10 cellular contexts compared by ENCODE assay signal in genomic region chr9:127163409-127163808, GRCh38. TPM values are rescaled to one million over a fixed set of nuclear protein-coding genes. Genes with fewer than 3 reads are reported as not detected.
DNase-seq lines count a peak whose midpoint lies in the region; ATAC-seq, FAIRE-seq and TF ChIP-seq lines count a peak whose summit lies in the region.
"Had no signal": no experiment of that assay in that cellular context is flagged by ENCODE, and none has a peak within 500 bp of the region (broad histone marks: within the 10 kb centered on the region; RNA-seq: fewer than 3 reads in every experiment).

No MANE protein-coding gene starts in this region.

- H3F3A ChIP-seq in SK-N-SH (replicated peaks; ENCODE audit: insufficient read depth) = peaks cover 5% of the 10 kb centered on the region

- H3K9me2 ChIP-seq in SK-N-SH = no peaks in the 10 kb centered on the region

- H3K4me2 ChIP-seq in A549 (peak overlapping the region; percentile 21; the same call in 1 of the 3 replicates), SK-N-SH (peak overlapping the region; percentile 25; the same call in 1 of the 2 replicates)

- TF ChIP-seq RAD21 in A549 (conservative IDR thresholded peaks at IDR 0.05 in 1 of 2, IDR thresholded peaks at IDR 0.05 in 1 of 2) = no peak
- TF ChIP-seq RAD21 in SK-N-SH (IDR thresholded peaks at IDR 0.05; ENCODE audit: low read length) = no peak

- ATAC-seq in A549 (no peak), HG03378 (IDR thresholded peaks at IDR 0.05; ENCODE audit: unreplicated experiment) (no peak), GM19351 (IDR thresholded peaks at IDR 0.05; ENCODE audit: unreplicated experiment) (no peak)

- peak overlapping the region; percentile 63 for H2AFZ ChIP-seq in SK-N-SH (ENCODE audit: low read depth)

- peak overlapping the region; percentile 22; the same call in 1 of the 2 replicates for H3K9ac ChIP-seq in SK-N-SH

- no peak overlapping the region; a peak in 1 of 6 replicates for H3K27ac ChIP-seq in A549
- H3K27ac ChIP-seq in SK-N-SH (ENCODE audit: low read depth in 2 of 2, low read length in 1 of 2) = peak overlapping the region; percentile 62 to 82

- DNase-seq in A549 (ENCODE audit: low read depth in 1 of 2, low spot score in 1 of 2) = peak in 1 of 2 experiments; percentile 34
- peak; percentile 66 for DNase-seq in H4 (ENCODE audit: low spot score)
- no peak for DNase-seq in SK-N-SH
- DNase-seq in fibroblast of villous mesenchyme (ENCODE audit: low read depth) = peak; percentile 79
- no peak for DNase-seq in GM10248 (ENCODE audit: extremely low spot score)
- DNase-seq in HEK293T (ENCODE audit: extremely low spot score) = no peak
- DNase-seq: activated T-cell treated with anti-CD3 and anti-CD28 coated beads, Interleukin-2, amount 50 U/mL, for 72 hours; NCI-H446 treated with DMSO at 0.1 percent for 48 hours had no signal

- TF ChIP-seq CTCF in A549 (IDR thresholded peaks at IDR 0.05) (no peak), SK-N-SH (IDR thresholded peaks at IDR 0.05) (no peak), fibroblast of villous mesenchyme (IDR thresholded peaks at IDR 0.05; ENCODE audit: insufficient read depth, low read depth, low read length) (no peak), GM10248 (IDR thresholded peaks at IDR 0.05; ENCODE audit: control extremely low read depth, extremely low read depth, low read depth, missing control alignments) (no peak)

- 48% methylated on average over 2 of the region's 2 CpGs for WGBS in A549 (ENCODE audit: missing lambda C conversion rate)
- WGBS in SK-N-SH (ENCODE audit: low lambda C conversion rate) = 3% methylated on average over 2 of the region's 2 CpGs

- CTCF ChIA-PET in A549 (lab: Yijun Ruan, JAX) (interaction anchor here (5.4 to 5.6 kb wide), 2 partner anchors 37 to 223 kb away, joined by 22 to 23 read pairs; no protein-coding TSS in a partner anchor), SK-N-SH (lab: Yijun Ruan, JAX) (no interaction called here), GM10248 (lab: Yijun Ruan, JAX) (interaction anchor here (1.7 to 2.7 kb wide), 3 partner anchors 10 to 35 kb away, joined by 4 to 11 read pairs (median 8); no protein-coding TSS in a partner anchor), HEK293T (lab: Yijun Ruan, JAX) (no interaction called here)

- H3K4me3 ChIP-seq in A549 (no peak overlapping the region), SK-N-SH (ENCODE audit: low read depth in 2 of 2, low read length in 1 of 2) (no peak overlapping the region), fibroblast of villous mesenchyme (ENCODE audit: low read depth, low read length) (no peak overlapping the region)

- H3K36me3 ChIP-seq in SK-N-SH (replicated peaks in 1 of 2; ENCODE audit: control insufficient read depth in 1 of 2, insufficient read depth in 2 of 2, low read length in 1 of 2) = no peaks in the 10 kb centered on the region

- H3K9me3 ChIP-seq in A549 (no peaks in the 10 kb centered on the region), SK-N-SH (no peaks in the 10 kb centered on the region)

- H3K27me3 ChIP-seq in SK-N-SH (ENCODE audit: insufficient read depth) = no peaks in the 10 kb centered on the region

- no peaks in the 10 kb centered on the region for H4K20me1 ChIP-seq in SK-N-SH (ENCODE audit: insufficient read depth)

- no peak for FAIRE-seq in A549 (lab: Jason Lieb, UNC)

- no peak for TF ChIP-seq POLR2A in A549 (IDR thresholded peaks at IDR 0.05; ENCODE audit: low read length)

- H3K4me1 ChIP-seq in A549 = peaks cover 30% of the 10 kb centered on the region
- H3K4me1 ChIP-seq in SK-N-SH (ENCODE audit: control insufficient read depth in 1 of 2, insufficient read depth in 2 of 2, low read depth in 1 of 2, low read length in 1 of 2) = peaks cover 35 to 46% of the 10 kb centered on the region in 2 experiments; a peak in 3 of 4 replicates

- TF ChIP-seq EP300 in A549 (IDR thresholded peaks at IDR 0.05) = no peak
- TF ChIP-seq EP300 in SK-N-SH (IDR thresholded peaks at IDR 0.05; ENCODE audit: borderline replicate concordance in 1 of 2, low read depth in 1 of 2, low read length in 1 of 2) = peak; percentile 6 to 57; a peak in 2 of 4 replicates

- POLR2A ChIA-PET in A549 (lab: Yijun Ruan, JAX) (no interaction called here), SK-N-SH (lab: Yijun Ruan, JAX) (no interaction called here), GM10248 (lab: Yijun Ruan, JAX) (no interaction called here), HEK293T (lab: Yijun Ruan, JAX) (no interaction called here)

- H3K79me2 ChIP-seq in SK-N-SH (ENCODE audit: insufficient read depth) = no peaks in the 10 kb centered on the region

TF ChIP-seq in A549, 52 proteins besides CTCF, POLR2A, EP300 and RAD21:
- no peak for TF ChIP-seq RARB (CRISPR knock-in tag; IDR thresholded peaks at IDR 0.05)
- no peak for TF ChIP-seq FOSL2 (IDR thresholded peaks at IDR 0.05)
- TF ChIP-seq FOSL2 (CRISPR knock-in tag; IDR thresholded peaks at IDR 0.05) = peak; percentile 46; the same call in 1 of the 2 replicates

TF ChIP-seq in SK-N-SH, 30 proteins besides CTCF, POLR2A, EP300 and RAD21 (continues in another document):
- peak; percentile 37; the same call in 1 of the 2 replicates for TF ChIP-seq POLR2AphosphoS5 (IDR thresholded peaks at IDR 0.05; ENCODE audit: low read depth, low read length)
- TF ChIP-seq, protein P1, sequence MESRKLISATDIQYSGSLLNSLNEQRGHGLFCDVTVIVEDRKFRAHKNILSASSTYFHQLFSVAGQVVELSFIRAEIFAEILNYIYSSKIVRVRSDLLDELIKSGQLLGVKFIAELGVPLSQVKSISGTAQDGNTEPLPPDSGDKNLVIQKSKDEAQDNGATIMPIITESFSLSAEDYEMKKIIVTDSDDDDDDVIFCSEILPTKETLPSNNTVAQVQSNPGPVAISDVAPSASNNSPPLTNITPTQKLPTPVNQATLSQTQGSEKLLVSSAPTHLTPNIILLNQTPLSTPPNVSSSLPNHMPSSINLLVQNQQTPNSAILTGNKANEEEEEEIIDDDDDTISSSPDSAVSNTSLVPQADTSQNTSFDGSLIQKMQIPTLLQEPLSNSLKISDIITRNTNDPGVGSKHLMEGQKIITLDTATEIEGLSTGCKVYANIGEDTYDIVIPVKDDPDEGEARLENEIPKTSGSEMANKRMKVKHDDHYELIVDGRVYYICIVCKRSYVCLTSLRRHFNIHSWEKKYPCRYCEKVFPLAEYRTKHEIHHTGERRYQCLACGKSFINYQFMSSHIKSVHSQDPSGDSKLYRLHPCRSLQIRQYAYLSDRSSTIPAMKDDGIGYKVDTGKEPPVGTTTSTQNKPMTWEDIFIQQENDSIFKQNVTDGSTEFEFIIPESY (IDR thresholded peaks at IDR 0.05; ENCODE audit: borderline replicate concordance, low read depth) = no peak
- no peak for TF ChIP-seq FOXM1 (IDR thresholded peaks at IDR 0.05; ENCODE audit: low read depth)
- peak; percentile 15; the same call in 1 of the 2 replicates for TF ChIP-seq NFIC (IDR thresholded peaks at IDR 0.05; ENCODE audit: borderline replicate concordance)

TF ChIP-seq in HEK293T, 16 proteins besides CTCF, POLR2A, EP300 and RAD21:
- TF ChIP-seq ARNT (IDR thresholded peaks at IDR 0.05) (no peak), TARDBP (IDR thresholded peaks at IDR 0.05) (no peak), FOXM1 (IDR thresholded peaks at IDR 0.05; ENCODE audit: borderline replicate concordance) (no peak), L3MBTL2 (conservative IDR thresholded peaks at IDR 0.05) (no peak), BHLHE40 (IDR thresholded peaks at IDR 0.05; ENCODE audit: borderline replicate concordance) (no peak), LEF1 (IDR thresholded peaks at IDR 0.05; ENCODE audit: borderline replicate concordance) (no peak), HDGF (IDR thresholded peaks at IDR 0.05; ENCODE audit: borderline replicate concordance) (no peak), NFRKB (IDR thresholded peaks at IDR 0.05) (no peak), FOXK2 (IDR thresholded peaks at IDR 0.05) (no peak), SP1 (IDR thresholded peaks at IDR 0.05) (no peak), CTBP1 (IDR thresholded peaks at IDR 0.05; ENCODE audit: borderline replicate concordance) (no peak), SUZ12 (IDR thresholded peaks at IDR 0.05) (no peak), ZNF384 (IDR thresholded peaks at IDR 0.05) (no peak), FOXA1 (IDR thresholded peaks at IDR 0.05) (no peak)

RNA-seq across cellular contexts. Expression of gene ANGPTL2, which starts 41.0 kb away (rescaled TPM):
- 0.06 and 0.15 TPM in 2 replicates for polyA plus RNA-seq in A549 (2011; rRNA removed)
- 0.01 TPM in 1 of 2 replicates, not detected in the other for polyA plus RNA-seq in A549 (2012; cell fraction: cytosol; rRNA removed)
- 0.02 TPM in 1 of 2 replicates, not detected in the other for polyA plus RNA-seq in A549 (2012; cell fraction: nucleus; rRNA removed)
- not detected in 3 replicates for polyA plus RNA-seq in A549 (2017; fragmentation: RNase III; extraction: RNeasy Plus Mini Kit Qiagen cat#74134 plus additional on column Dnase treatment)
- 0.15 TPM in 1 of 2 replicates, not detected in the other for polyA minus RNA-seq in A549 (2011; rRNA and poly(A)+ RNA removed)
- total RNA-seq in H4 (2014; rRNA removed; shearing (Covaris generic)) = 8.8 and 13.9 TPM in 2 replicates
- polyA plus RNA-seq in SK-N-SH (2012; rRNA removed) = 11.0 and 12.3 TPM in 2 replicates
- 8.0 and 9.4 TPM in 2 replicates for polyA plus RNA-seq in SK-N-SH (2012; cell fraction: cytosol; rRNA removed)
- polyA plus RNA-seq in SK-N-SH (2012; cell fraction: nucleus; rRNA removed) = 7.5 and 10.3 TPM in 2 replicates
- total RNA-seq in fibroblast of villous mesenchyme = 19.9 and 37.4 TPM in 2 replicates
- total RNA-seq: activated T-cell treated with anti-CD3 and anti-CD28 coated beads, Interleukin-2, amount 50 U/mL, for 72 hours had no signal

Comparison
In these comparisons a context has a peak if more than half of its experiments do, and no peak if none do; other contexts are left out.
1. DNase-seq: peak in H4 (single experiment) and fibroblast of villous mesenchyme (single experiment); none in SK-N-SH (single experiment), GM10248 (single experiment) and HEK293T (single experiment).
2. H3K27ac ChIP-seq: peak in SK-N-SH (2 of 2); none in A549 (0 of 2).
3. CTCF ChIA-PET loops: an anchor here in A549 (5.4 to 5.6 kb wide) and GM10248 (1.7 to 2.7 kb wide); none called in SK-N-SH and HEK293T.
4. Of the 12 proteins assayed by ChIP-seq in both A549 and SK-N-SH: peak only in A549: none; only in SK-N-SH: EP300, MAX and PBX3; in both: none; in neither: 8; mixed calls (peak in some experiments, not most) for 1.